In the genomic region with DNA sequence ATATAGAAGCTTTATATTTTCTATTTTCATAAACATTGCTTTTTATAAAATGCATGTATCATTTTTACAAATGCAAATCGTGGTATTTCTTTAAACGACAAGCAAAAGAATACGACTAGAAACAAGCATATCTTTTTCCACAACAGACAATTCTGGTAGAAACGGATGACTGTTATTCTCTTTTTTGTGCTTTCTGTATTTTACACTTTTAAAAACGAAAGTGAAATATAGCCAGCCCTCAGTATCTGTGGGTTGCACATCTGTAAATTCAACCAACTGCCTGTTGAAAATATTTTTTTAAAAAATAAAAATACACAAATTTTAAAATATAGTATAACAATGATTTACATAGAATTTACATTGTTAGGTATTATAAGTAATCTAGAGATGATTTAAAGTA, we compare ENCODE assay signal across 20 cellular contexts.
A peak's percentile ranks its signal among the peaks of the same experiment; 100 is the strongest.
DNase-seq lines count a peak whose midpoint lies in the region; ATAC-seq, FAIRE-seq and TF ChIP-seq lines count a peak whose summit lies in the region.
"Had no signal": no experiment of that assay in that cellular context is flagged by ENCODE, and none has a peak within 500 bp of the region (broad histone marks: within the 10 kb centered on the region; RNA-seq: fewer than 3 reads in every experiment).

No MANE protein-coding gene starts in this region.

- no peak overlapping the region for H3K27ac ChIP-seq in small intestine (ENCODE audit: low read depth in 1 of 2, low read length in 1 of 2)
- no peak overlapping the region for H3K27ac ChIP-seq in ascending aorta
- H3K27ac ChIP-seq: A549, breast epithelium, left lung, SK-N-MC, spleen had no signal

- FAIRE-seq in small intestine (lab: Jason Lieb, UNC) = peak; percentile 81
- FAIRE-seq: urothelium cell line had no signal

- no peak for TF ChIP-seq CTCF in ascending aorta (IDR thresholded peaks at IDR 0.05)

- H3K36me3 ChIP-seq in small intestine (ENCODE audit: control insufficient read depth in 2 of 2, insufficient read depth in 2 of 2, low read length in 2 of 2) = no peaks in the 10 kb centered on the region
- no peaks in the 10 kb centered on the region for H3K36me3 ChIP-seq in ascending aorta
- H3K36me3 ChIP-seq: breast epithelium, left lung, spleen had no signal

- no peaks in the 10 kb centered on the region for H3K9me3 Mint-ChIP-seq in activated CD8-positive, alpha-beta memory T cell treated with anti-CD3 and anti-CD28 coated beads, Interleukin-2, amount 10 ng/mL, durations not matched to agents 7 days and 5 days (ENCODE audit: low read depth)
- H3K9me3 Mint-ChIP-seq: CD4-positive, alpha-beta T cell; stimulated activated naive CD8-positive, alpha-beta T cell treated with anti-CD3 and anti-CD28 coated beads, Interleukin-15, Interleukin-2, amounts not matched to agents 100 ng/mL and 50 ng/mL, for 24 hours had no signal

- no peak overlapping the region for H3K27ac Mint-ChIP-seq in activated CD8-positive, alpha-beta memory T cell treated with anti-CD3 and anti-CD28 coated beads, Interleukin-2, amount 10 ng/mL, durations not matched to agents 7 days and 5 days
- H3K27ac Mint-ChIP-seq: CD4-positive, alpha-beta T cell; stimulated activated naive CD8-positive, alpha-beta T cell treated with anti-CD3 and anti-CD28 coated beads, Interleukin-15, Interleukin-2, amounts not matched to agents 100 ng/mL and 50 ng/mL, for 24 hours had no signal

- peaks cover 2% of the 10 kb centered on the region for H3K4me1 Mint-ChIP-seq in activated CD8-positive, alpha-beta memory T cell treated with anti-CD3 and anti-CD28 coated beads, Interleukin-2, amount 10 ng/mL, durations not matched to agents 7 days and 5 days

- 60 to 69% (median 63%) methylated on average over 5 of the region's 5 CpGs for WGBS in small intestine, 3 donors

- H3K4me3 ChIP-seq in small intestine (ENCODE audit: low read depth in 1 of 2, low read length in 2 of 2) (no peak overlapping the region), ascending aorta (no peak overlapping the region)
- H3K4me3 ChIP-seq: A549, breast epithelium, left lung, SK-N-MC had no signal

- H3K4me3 Mint-ChIP-seq in activated CD8-positive, alpha-beta memory T cell treated with anti-CD3 and anti-CD28 coated beads, Interleukin-2, amount 10 ng/mL, durations not matched to agents 7 days and 5 days = no peak overlapping the region
- H3K4me3 Mint-ChIP-seq: CD4-positive, alpha-beta T cell; stimulated activated naive CD8-positive, alpha-beta T cell treated with anti-CD3 and anti-CD28 coated beads, Interleukin-15, Interleukin-2, amounts not matched to agents 100 ng/mL and 50 ng/mL, for 24 hours had no signal

- no peaks in the 10 kb centered on the region for H3K27me3 Mint-ChIP-seq in activated CD8-positive, alpha-beta memory T cell treated with anti-CD3 and anti-CD28 coated beads, Interleukin-2, amount 10 ng/mL, durations not matched to agents 7 days and 5 days
- H3K27me3 Mint-ChIP-seq: CD4-positive, alpha-beta T cell; stimulated activated naive CD8-positive, alpha-beta T cell treated with anti-CD3 and anti-CD28 coated beads, Interleukin-15, Interleukin-2, amounts not matched to agents 100 ng/mL and 50 ng/mL, for 24 hours had no signal

- H3K9me3 ChIP-seq in small intestine (ENCODE audit: control insufficient read depth, low read depth) = no peaks in the 10 kb centered on the region
- no peaks in the 10 kb centered on the region for H3K9me3 ChIP-seq in ascending aorta
- H3K9me3 ChIP-seq: A549, breast epithelium, left lung, spleen had no signal

- no peaks in the 10 kb centered on the region for H3K27me3 ChIP-seq in small intestine (ENCODE audit: control insufficient read depth in 2 of 2, insufficient read depth in 2 of 2, low read length in 2 of 2)
- H3K27me3 ChIP-seq in ascending aorta = no peaks in the 10 kb centered on the region
- H3K27me3 ChIP-seq: breast epithelium, left lung, spleen had no signal

- no peaks in the 10 kb centered on the region for H3K4me1 ChIP-seq in small intestine (ENCODE audit: control insufficient read depth in 2 of 2, insufficient read depth in 1 of 2, low read depth in 1 of 2, low read length in 1 of 2)
- no peaks in the 10 kb centered on the region for H3K4me1 ChIP-seq in ascending aorta
- H3K4me1 ChIP-seq: A549, breast epithelium had no signal

- no peaks in the 10 kb centered on the region for H3K36me3 Mint-ChIP-seq in activated CD8-positive, alpha-beta memory T cell treated with anti-CD3 and anti-CD28 coated beads, Interleukin-2, amount 10 ng/mL, durations not matched to agents 7 days and 5 days

- intact Hi-C loops in ascending aorta (cut with DNase I) = no loop called here

- CTCF ChIA-PET in activated CD8-positive, alpha-beta memory T cell treated with anti-CD3 and anti-CD28 coated beads, Interleukin-2, amount 10 ng/mL, durations not matched to agents 7 days and 5 days (lab: Charles Lee) = no interaction called here

- no peak for DNase-seq in activated CD8-positive, alpha-beta memory T cell treated with anti-CD3 and anti-CD28 coated beads, Interleukin-2, amount 10 ng/mL, durations not matched to agents 7 days and 5 days
- no peak for DNase-seq in activated CD8-positive, alpha-beta memory T cell treated with anti-CD3 and anti-CD28 coated beads, Interleukin-2, amount 50 U/mL, for 48 hours
- DNase-seq in small intestine (no peak), NCI-H1092 (lab: John Stamatoyannopoulos, UW) (no peak), NCI-H2171 (lab: John Stamatoyannopoulos, UW) (no peak), ascending aorta (ENCODE audit: low spot score in 2 of 2) (no peak)
- DNase-seq: activated naive CD4-positive, alpha-beta T cell treated with Interleukin-2 at 50 U/mL for 16 hours; CD4-positive, alpha-beta T cell; hypothalamus; left lung; NCI-H1048; NCI-H345; spleen had no signal

- ATAC-seq in activated CD8-positive, alpha-beta memory T cell treated with anti-CD3 and anti-CD28 coated beads, Interleukin-2, amount 10 ng/mL, durations not matched to agents 7 days and 5 days = peak; percentile 55
- ATAC-seq in GM21737 (IDR thresholded peaks at IDR 0.05; ENCODE audit: unreplicated experiment) (peak; percentile 53), HG03520 (IDR thresholded peaks at IDR 0.05; ENCODE audit: unreplicated experiment) (peak; percentile 63)
- ATAC-seq: A549, left lung had no signal
